ENCODE assay signal across 10 cellular contexts in genomic region chr12:51864701-51865469, GRCh38. TPM values are rescaled to one million over a fixed set of nuclear protein-coding genes. Genes with fewer than 3 reads are reported as not detected.
DNase-seq lines count a peak whose midpoint lies in the region; ATAC-seq and TF ChIP-seq lines count a peak whose summit lies in the region.
"Had no signal": no experiment of that assay in that cellular context is flagged by ENCODE, and none has a peak within 500 bp of the region (broad histone marks: within the 10 kb centered on the region; RNA-seq: fewer than 3 reads in every experiment).

No MANE protein-coding gene starts in this region.

- TF ChIP-seq CTCF in H9 (conservative IDR thresholded peaks at IDR 0.05) = no peak
- no peak for TF ChIP-seq CTCF in neural crest cell (conservative IDR thresholded peaks at IDR 0.05)
- no peak for TF ChIP-seq CTCF in PC-3 (conservative IDR thresholded peaks at IDR 0.05; ENCODE audit: low read depth, low read length)

- H3K4me1 Mint-ChIP-seq in H9 = peaks cover 68 to 75% of the 10 kb centered on the region in 2 experiments
- H3K4me1 Mint-ChIP-seq in neural crest cell = peaks cover 54% of the 10 kb centered on the region

- H3K4me1 ChIP-seq in H9 (ENCODE audit: insufficient read depth, low read length) (peaks cover 10% of the 10 kb centered on the region; the same call in 1 of the 2 replicates), ectodermal cell (ENCODE audit: control insufficient read depth, insufficient read depth, low read length) (peaks cover 47% of the 10 kb centered on the region), PC-3 (ENCODE audit: insufficient read depth, low read length) (no peaks in the 10 kb centered on the region)

- H3K4ac ChIP-seq in H9 (ENCODE audit: low read depth, low read length) = peak overlapping the region; percentile 23; the same call in 1 of the 2 replicates

- H4K20me1 ChIP-seq in H9 (ENCODE audit: control insufficient read depth, insufficient read depth, insufficient read length) (no peaks in the 10 kb centered on the region), PC-3 (ENCODE audit: low read length) (no peaks in the 10 kb centered on the region)

- H3K56ac ChIP-seq in H9 (ENCODE audit: insufficient read length, low read depth, low read length) = no peak overlapping the region

- peaks cover 26% of the 10 kb centered on the region for H3K23me2 ChIP-seq in H9 (ENCODE audit: insufficient read length, low read depth, low read length, poor library complexity, severe bottlenecking)

- H3K4me2 ChIP-seq in H9 (ENCODE audit: insufficient read depth, insufficient read length, low read length) (peak overlapping the region; percentile 69), PC-3 (ENCODE audit: low read length) (no peak overlapping the region)

- peak; percentile 31 for DNase-seq in AG08396 (ENCODE audit: low spot score)
- DNase-seq in H9 = peak; percentile 51
- DNase-seq in neural crest cell (ENCODE audit: low read depth, low spot score) = no peak
- no peak for DNase-seq in NCI-H1092 treated with DMSO at 0.1 percent for 48 hours (lab: John Stamatoyannopoulos, UW)
- no peak for DNase-seq in NCI-H1105 treated with DMSO at 0.1 percent for 48 hours (lab: John Stamatoyannopoulos, UW)
- no peak for DNase-seq in PC-3
- DNase-seq in activated CD4-positive, alpha-beta T cell treated with anti-CD3 and anti-CD28 coated beads, Interleukin-2, amount 50 U/mL, for 1 hour = no peak
- DNase-seq: activated CD4-positive, alpha-beta T cell treated with anti-CD3 and anti-CD28 coated beads, Interleukin-2, amount 50 U/mL, for 4 hours; GDM1 had no signal

- H3F3A ChIP-seq in PC-3 (ENCODE audit: low read length, unreplicated experiment) = no peaks in the 10 kb centered on the region

- no peaks in the 10 kb centered on the region for H3K9me2 ChIP-seq in PC-3 (replicated peaks; ENCODE audit: low read length)

- H3K14ac ChIP-seq in H9 (ENCODE audit: insufficient read depth, low read length) = no peak overlapping the region

- no peak overlapping the region for H3K27ac ChIP-seq in H9 (ENCODE audit: insufficient read length, low read depth, low read length)
- peak overlapping the region; percentile 91 for H3K27ac ChIP-seq in ectodermal cell (ENCODE audit: insufficient read depth, low read depth, low read length, poor library complexity, severe bottlenecking)
- no peak overlapping the region for H3K27ac ChIP-seq in PC-3 (ENCODE audit: low read length)

- H3K27me3 ChIP-seq in H9 (ENCODE audit: insufficient read depth, low read length) = peaks cover 9% of the 10 kb centered on the region; the same call in 1 of the 2 replicates
- peaks cover 20% of the 10 kb centered on the region for H3K27me3 ChIP-seq in ectodermal cell (ENCODE audit: control insufficient read depth, insufficient read depth, low read length, poor library complexity, severe bottlenecking)
- no peaks in the 10 kb centered on the region for H3K27me3 ChIP-seq in PC-3 (ENCODE audit: low read length)

- CTCF ChIA-PET in PC-3 (lab: Charles Lee) = no interaction called here

- H3K23ac ChIP-seq in H9 (ENCODE audit: insufficient read length, low read depth, low read length) = no peak overlapping the region

- no peak overlapping the region for H2BK20ac ChIP-seq in H9 (ENCODE audit: low read depth, low read length, poor library complexity, severe bottlenecking)

- H3K9ac ChIP-seq in H9 (ENCODE audit: extremely low read depth, insufficient read length, low read length) = no peak overlapping the region
- H3K9ac ChIP-seq in PC-3 (ENCODE audit: low read length) = no peak overlapping the region

- no peak overlapping the region for H4K91ac ChIP-seq in H9 (ENCODE audit: insufficient read length, low read depth, low read length)

- H3K27ac Mint-ChIP-seq in H9 (peak overlapping the region in 2 of 3 experiments; percentile 69 to 78; a peak in 2 of 7 replicates), neural crest cell (ENCODE audit: unreplicated experiment) (no peak overlapping the region)

- H3K36me3 ChIP-seq in ectodermal cell (ENCODE audit: control insufficient read depth, insufficient read depth, low read length) (no peaks in the 10 kb centered on the region), PC-3 (ENCODE audit: low read depth, low read length) (no peaks in the 10 kb centered on the region)

- no TSS peak for BruUV-seq in PC-3 (replicated peaks; lab: Mats Ljungman, UMichigan)

- no peaks in the 10 kb centered on the region for H3K9me3 ChIP-seq in H9 (ENCODE audit: control insufficient read depth, low read depth, low read length)
- no peaks in the 10 kb centered on the region for H3K9me3 ChIP-seq in ectodermal cell (ENCODE audit: control insufficient read depth, low read length)
- H3K9me3 ChIP-seq in PC-3 (ENCODE audit: low read length) = no peaks in the 10 kb centered on the region

- H3K79me2 ChIP-seq in H9 (ENCODE audit: insufficient read depth, low read length) = no peaks in the 10 kb centered on the region
- H3K79me2 ChIP-seq in PC-3 (ENCODE audit: low read length) = no peaks in the 10 kb centered on the region

- H3K4me3 ChIP-seq in ectodermal cell (ENCODE audit: insufficient read depth, low read depth, low read length) (peak overlapping the region; percentile 32), PC-3 (ENCODE audit: low read length) (no peak overlapping the region)

- H2BK15ac ChIP-seq in H9 (ENCODE audit: low read depth, low read length) = no peak overlapping the region

- intact Hi-C loops in PC-3 (cut with micrococcal nuclease) = no loop called here

- H3T11ph ChIP-seq in H9 (ENCODE audit: low read length) = no peak overlapping the region

- H3K36me3 Mint-ChIP-seq in H9 (ENCODE audit: insufficient read depth in 1 of 3, low read depth in 3 of 3) (no peaks in the 10 kb centered on the region), neural crest cell (ENCODE audit: low read depth) (no peaks in the 10 kb centered on the region)

- POLR2A ChIA-PET in PC-3 (lab: Charles Lee; ENCODE audit: unreplicated experiment) = interaction anchor here (0.7 kb wide), 1 partner anchor 87 kb away, joined by 3 read pairs; no protein-coding TSS in a partner anchor

- H2AFZ ChIP-seq in H9 (ENCODE audit: low read length) (no peak overlapping the region), PC-3 (ENCODE audit: low read length) (no peak overlapping the region)

- H2BK12ac ChIP-seq in H9 (ENCODE audit: insufficient read length, low read depth, low read length) = no peak overlapping the region

- H2BK120ac ChIP-seq in H9 (ENCODE audit: low read depth, low read length, poor library complexity, severe bottlenecking) = no peak overlapping the region

- no peak for ATAC-seq in PC-3

- H2AK5ac ChIP-seq in H9 (ENCODE audit: insufficient read length, low read length) = no peak overlapping the region

- H3K79me1 ChIP-seq in H9 (ENCODE audit: insufficient read depth, low read depth, low read length, poor library complexity, severe bottlenecking) = no peaks in the 10 kb centered on the region

- no peak overlapping the region for H4K5ac ChIP-seq in H9 (ENCODE audit: insufficient read length, low read depth, low read length)

- H2BK5ac ChIP-seq in H9 (ENCODE audit: insufficient read length, low read length) = no peak overlapping the region

- no peak overlapping the region for H4K8ac ChIP-seq in H9 (replicated peaks; ENCODE audit: insufficient read length, low read depth, low read length)

- WGBS in H9 (ENCODE audit: extremely low coverage, insufficient read length, low lambda C conversion rate) = no CpG with 5 or more reads among the region's 12 CpGs
- 17 to 18% methylated on average over 11 to 12 of the region's 12 CpGs for WGBS in ectodermal cell, 2 experiments

- peaks cover 63% of the 10 kb centered on the region for H3K27me3 Mint-ChIP-seq in H9 (ENCODE audit: low read depth)
- peaks cover 10% of the 10 kb centered on the region for H3K27me3 Mint-ChIP-seq in neural crest cell (ENCODE audit: low read depth)

- peaks cover 0 to 2% of the 10 kb centered on the region in 2 experiments; a peak in 2 of 5 replicates for H3K9me3 Mint-ChIP-seq in H9
- H3K9me3 Mint-ChIP-seq in neural crest cell = no peaks in the 10 kb centered on the region

- no peak overlapping the region for H3K18ac ChIP-seq in H9 (ENCODE audit: insufficient read length, low read depth, low read length)

- H3K4me3 Mint-ChIP-seq in H9 (peak overlapping the region; percentile 79 to 83), neural crest cell (peak overlapping the region; percentile 89)

RNA-seq across cellular contexts. Expression of gene FIGNL2, which starts 16.4 kb away (rescaled TPM):
- total RNA-seq in H9 (2021) = 19.5 and 19.7 TPM in 2 replicates
- polyA plus RNA-seq in ectodermal cell (2013, experiment 1 of 4) = 46.8 TPM
- polyA plus RNA-seq in ectodermal cell (2013, experiment 2 of 4) = 50.3 TPM
- polyA plus RNA-seq in ectodermal cell (2013, experiment 3 of 4) = 41.4 TPM
- 43.2 TPM for polyA plus RNA-seq in ectodermal cell (2013, experiment 4 of 4)
- 38.0 and 39.7 TPM in 2 replicates for total RNA-seq in neural crest cell
- not detected in 2 replicates for total RNA-seq in PC-3 (2014; rRNA removed)

RNA-seq across cellular contexts. Expression of gene ANKRD33, which starts 23.0 kb away (rescaled TPM):
- total RNA-seq in H9 (2021) (0.61 and 0.81 TPM in 2 replicates), neural crest cell (not detected in 2 replicates), PC-3 (2014; rRNA removed) (not detected in 2 replicates)
- polyA plus RNA-seq in ectodermal cell (2013, experiment 1 of 4) = 0.17 TPM
- 0.30 TPM for polyA plus RNA-seq in ectodermal cell (2013, experiment 2 of 4)
- 0.64 TPM for polyA plus RNA-seq in ectodermal cell (2013, experiment 3 of 4)
- 0.36 TPM for polyA plus RNA-seq in ectodermal cell (2013, experiment 4 of 4)

RNA-seq across cellular contexts. Expression of gene ACVRL1, which starts 42.4 kb away (rescaled TPM):
- total RNA-seq in H9 (2021) = not detected in 2 replicates
- 0.87 TPM for polyA plus RNA-seq in ectodermal cell (2013, experiment 1 of 4)
- 0.28 TPM for polyA plus RNA-seq in ectodermal cell (2013, experiment 2 of 4)
- polyA plus RNA-seq in ectodermal cell (2013, experiment 3 of 4) = 0.59 TPM
- 0.61 TPM for polyA plus RNA-seq in ectodermal cell (2013, experiment 4 of 4)
- 0.14 and 0.49 TPM in 2 replicates for total RNA-seq in neural crest cell
- 0.40 TPM in 1 of 2 replicates, not detected in the other for total RNA-seq in PC-3 (2014; rRNA removed)

Comparison
In these comparisons a context has a peak if more than half of its experiments do, and no peak if none do; other contexts are left out.
1. DNase-seq: peak in AG08396 (single experiment) and H9 (single experiment); none in neural crest cell (single experiment), NCI-H1092 treated with DMSO at 0.1 percent for 48 hours (single experiment), NCI-H1105 treated with DMSO at 0.1 percent for 48 hours (single experiment), PC-3 (single experiment) and activated CD4-positive, alpha-beta T cell treated with anti-CD3 and anti-CD28 coated beads, Interleukin-2, amount 50 U/mL, for 1 hour (single experiment).
2. RNA of gene FIGNL2, which starts 16.4 kb away (total RNA-seq): 38.0 to 39.7 TPM in neural crest cell and 19.5 to 19.7 TPM in H9; not detected in PC-3; every median in the first group is over 10 times any median in the second.